In genomic region chr17:62188713-62189112, GRCh38 we compare ENCODE assay signal across 16 cellular contexts.
DNase-seq lines count a peak whose midpoint lies in the region; ATAC-seq and TF ChIP-seq lines count a peak whose summit lies in the region.
"Had no signal": no experiment of that assay in that cellular context is flagged by ENCODE, and none has a peak within 500 bp of the region (broad histone marks: within the 10 kb centered on the region; RNA-seq: fewer than 3 reads in every experiment).

No MANE protein-coding gene starts in this region.

- no peaks in the 10 kb centered on the region for H3K9me3 Mint-ChIP-seq in neural progenitor cell
- H3K9me3 Mint-ChIP-seq in activated naive CD4-positive, alpha-beta T cell treated with anti-CD3 and anti-CD28 coated beads, Interleukin-2, amount 50 U/mL, for 72 hours, result no peaks in the 10 kb centered on the region
- H3K9me3 Mint-ChIP-seq: activated T-helper 2 cell treated with anti-CD3 and anti-CD28 coated beads, Interferon-gamma antibody, Interleukin-2, Interleukin-4, amounts not matched to agents 10 μg/mL and 5 μg/mL and 100 μg/mL, durations not matched to agents 14 hours and 24 hours and 36 hours had no signal

- no peak for TF ChIP-seq CTCF in choroid plexus epithelial cell (conservative IDR thresholded peaks at IDR 0.05; ENCODE audit: low read depth, low read length)
- TF ChIP-seq CTCF in neural progenitor cell (IDR thresholded peaks at IDR 0.05), result no peak

- no peaks in the 10 kb centered on the region for H3K27me3 ChIP-seq in neural progenitor cell

- H4K20me1 ChIP-seq in neural progenitor cell (ENCODE audit: low read depth), result no peaks in the 10 kb centered on the region

- peak; percentile 46 for DNase-seq in Daoy (ENCODE audit: low read depth)
- peak; percentile 80 for DNase-seq in NCI-H524 treated with DMSO at 0.1 percent for 48 hours (lab: John Stamatoyannopoulos, UW)
- peak; percentile 15 for DNase-seq in choroid plexus epithelial cell (ENCODE audit: low read depth)
- peak; percentile 20 for DNase-seq in neural progenitor cell (ENCODE audit: low spot score)
- no peak for DNase-seq in ureter (ENCODE audit: low spot score)
- no peak for DNase-seq in activated naive CD4-positive, alpha-beta T cell treated with anti-CD3 and anti-CD28 coated beads, Interleukin-2, amount 50 U/mL, for 72 hours (ENCODE audit: low spot score in 2 of 2)
- DNase-seq: DMS 273 treated with DMSO at 0.1 percent for 48 hours; heart left ventricle; left cardiac atrium; naive thymus-derived CD4-positive, alpha-beta T cell; NCI-H1092 treated with DMSO at 0.1 percent for 48 hours had no signal

- no peak overlapping the region for H2AFZ ChIP-seq in neural progenitor cell (replicated peaks)

- H3K27me3 Mint-ChIP-seq in neural progenitor cell (ENCODE audit: insufficient read depth, low read depth), result no peaks in the 10 kb centered on the region

- no peaks in the 10 kb centered on the region for H3K4me1 ChIP-seq in neural progenitor cell
- H3K4me1 ChIP-seq: heart left ventricle had no signal

- H3K9ac ChIP-seq in neural progenitor cell, result no peak overlapping the region

- no peak overlapping the region for H3K27ac Mint-ChIP-seq in neural progenitor cell
- no peak overlapping the region for H3K27ac Mint-ChIP-seq in activated naive CD4-positive, alpha-beta T cell treated with anti-CD3 and anti-CD28 coated beads, Interleukin-2, amount 50 U/mL, for 72 hours
- H3K27ac Mint-ChIP-seq: activated T-helper 2 cell treated with anti-CD3 and anti-CD28 coated beads, Interferon-gamma antibody, Interleukin-2, Interleukin-4, amounts not matched to agents 10 μg/mL and 5 μg/mL and 100 μg/mL, durations not matched to agents 14 hours and 24 hours and 36 hours; naive thymus-derived CD4-positive, alpha-beta T cell had no signal

- H3K4me1 Mint-ChIP-seq in neural progenitor cell, result peaks cover 11% of the 10 kb centered on the region
- H3K4me1 Mint-ChIP-seq: naive thymus-derived CD4-positive, alpha-beta T cell had no signal

- H3K9me3 ChIP-seq in neural progenitor cell (ENCODE audit: low read depth), result no peaks in the 10 kb centered on the region
- H3K9me3 ChIP-seq: heart left ventricle had no signal

- ATAC-seq in HG03135 (IDR thresholded peaks at IDR 0.05; ENCODE audit: unreplicated experiment), result no peak
- no peak for ATAC-seq in HG02623 (IDR thresholded peaks at IDR 0.05; ENCODE audit: unreplicated experiment)
- no peak for ATAC-seq in activated naive CD4-positive, alpha-beta T cell treated with anti-CD3 and anti-CD28 coated beads, Interleukin-2, amount 50 U/mL, for 72 hours
- ATAC-seq: heart left ventricle; left cardiac atrium; naive thymus-derived CD4-positive, alpha-beta T cell had no signal

- H3K4me2 ChIP-seq in neural progenitor cell, result no peak overlapping the region

- H3K4me3 ChIP-seq in choroid plexus epithelial cell (ENCODE audit: low read depth, low read length), result no peak overlapping the region
- H3K4me3 ChIP-seq in neural progenitor cell, result no peak overlapping the region
- H3K4me3 ChIP-seq: heart left ventricle had no signal

- H3K27ac ChIP-seq in neural progenitor cell, result no peak overlapping the region
- H3K27ac ChIP-seq: epithelial cell of prostate, heart left ventricle, VCaP had no signal

- no peak overlapping the region for H3K4me3 Mint-ChIP-seq in neural progenitor cell
- H3K4me3 Mint-ChIP-seq: naive thymus-derived CD4-positive, alpha-beta T cell had no signal

- no peaks in the 10 kb centered on the region for H3F3A ChIP-seq in neural progenitor cell (ENCODE audit: low read depth)

- H3K79me2 ChIP-seq in neural progenitor cell (ENCODE audit: low read depth), result no peaks in the 10 kb centered on the region

- no peaks in the 10 kb centered on the region for H3K36me3 Mint-ChIP-seq in neural progenitor cell
- no peaks in the 10 kb centered on the region for H3K36me3 Mint-ChIP-seq in activated naive CD4-positive, alpha-beta T cell treated with anti-CD3 and anti-CD28 coated beads, Interleukin-2, amount 50 U/mL, for 72 hours
- H3K36me3 Mint-ChIP-seq: naive thymus-derived CD4-positive, alpha-beta T cell had no signal

- H3K36me3 ChIP-seq in neural progenitor cell, result no peaks in the 10 kb centered on the region
- H3K36me3 ChIP-seq: heart left ventricle had no signal

Comparison
In these comparisons a context has a peak if more than half of its experiments do, and no peak if none do; other contexts are left out.
1. DNase-seq: peak in Daoy (single experiment), NCI-H524 treated with DMSO at 0.1 percent for 48 hours (single experiment), choroid plexus epithelial cell (single experiment) and neural progenitor cell (single experiment); none in ureter (single experiment) and activated naive CD4-positive, alpha-beta T cell treated with anti-CD3 and anti-CD28 coated beads, Interleukin-2, amount 50 U/mL, for 72 hours (0 of 2).